In the genomic region with DNA sequence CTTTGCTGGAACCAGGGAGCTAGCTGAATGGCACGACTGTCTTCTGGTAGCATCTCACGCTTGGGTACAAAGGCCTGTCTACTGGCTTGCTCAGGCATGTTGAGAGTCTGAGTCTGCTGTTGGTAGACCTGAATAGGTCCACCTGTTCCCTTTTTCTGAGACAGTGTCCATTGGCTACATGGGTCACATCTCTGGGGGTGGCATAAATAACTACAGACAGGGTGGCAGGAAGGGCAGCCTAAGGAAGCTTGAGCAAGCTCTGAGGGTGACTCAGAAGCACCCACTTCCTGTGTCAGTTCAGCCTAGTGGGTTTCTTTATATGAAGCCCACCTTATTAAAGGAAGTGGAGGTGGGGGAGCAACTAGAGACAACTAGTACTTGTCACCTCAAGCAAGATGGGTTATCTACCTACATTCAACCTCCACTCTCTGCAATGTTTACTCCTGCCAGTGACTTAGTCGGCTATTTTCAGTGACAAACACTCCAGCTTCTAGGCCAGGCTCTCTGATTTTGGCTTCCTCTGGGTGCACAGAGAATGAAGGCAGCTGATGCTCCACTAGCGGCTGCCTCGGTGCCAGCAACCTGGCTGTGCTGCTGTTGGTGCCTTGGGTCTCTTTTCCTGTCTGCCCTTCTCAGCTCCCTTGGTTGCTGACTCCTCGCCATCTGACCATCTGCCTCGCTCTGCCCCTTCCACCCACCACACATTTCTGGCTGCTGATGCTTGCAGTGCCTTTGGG, we compare ENCODE assay signal across 9 cellular contexts. TPM values are rescaled to one million over a fixed set of nuclear protein-coding genes. Genes with fewer than 3 reads are reported as not detected.
A peak's percentile ranks its signal among the peaks of the same experiment; 100 is the strongest.
DNase-seq lines count a peak whose midpoint lies in the region; ATAC-seq lines count a peak whose summit lies in the region.
"Had no signal": no experiment of that assay in that cellular context is flagged by ENCODE, and none has a peak within 500 bp of the region (broad histone marks: within the 10 kb centered on the region; RNA-seq: fewer than 3 reads in every experiment).

No MANE protein-coding gene starts in this region.

- H3K4me3 Mint-ChIP-seq in activated naive CD4-positive, alpha-beta T cell treated with anti-CD3 and anti-CD28 coated beads, Interleukin-2, amount 50 U/mL, for 24 hours: peak overlapping the region; percentile 40
- H3K4me3 Mint-ChIP-seq in naive thymus-derived CD8-positive, alpha-beta T cell: peak overlapping the region; percentile 29 to 79 (median 67)

- no peaks in the 10 kb centered on the region for H3K27me3 Mint-ChIP-seq in activated naive CD4-positive, alpha-beta T cell treated with anti-CD3 and anti-CD28 coated beads, Interleukin-2, amount 50 U/mL, for 24 hours
- H3K27me3 Mint-ChIP-seq in naive thymus-derived CD8-positive, alpha-beta T cell: no peaks in the 10 kb centered on the region

- peak; percentile 55 for DNase-seq in Daoy (ENCODE audit: low read depth)
- DNase-seq in NOMO-1 (lab: John Stamatoyannopoulos, UW; ENCODE audit: unreplicated experiment in 2 of 2): peak; percentile 29 to 78
- DNase-seq in naive thymus-derived CD8-positive, alpha-beta T cell: peak in 9 of 10 donors; percentile 28 to 74 (median 51)
- DNase-seq in left lobe of liver (ENCODE audit: low spot score): no peak
- DNase-seq in NCI-H2196 (lab: John Stamatoyannopoulos, UW; ENCODE audit: unreplicated experiment): no peak

- H3K36me3 Mint-ChIP-seq in activated naive CD4-positive, alpha-beta T cell treated with anti-CD3 and anti-CD28 coated beads, Interleukin-2, amount 50 U/mL, for 24 hours: no peaks in the 10 kb centered on the region
- no peaks in the 10 kb centered on the region for H3K36me3 Mint-ChIP-seq in naive thymus-derived CD8-positive, alpha-beta T cell

- H3K4me1 Mint-ChIP-seq in activated naive CD4-positive, alpha-beta T cell treated with anti-CD3 and anti-CD28 coated beads, Interleukin-2, amount 50 U/mL, for 24 hours: peaks cover 85% of the 10 kb centered on the region
- peaks cover 61 to 87% (median 84%) of the 10 kb centered on the region in 4 donors for H3K4me1 Mint-ChIP-seq in naive thymus-derived CD8-positive, alpha-beta T cell

- no peaks in the 10 kb centered on the region for H3K9me3 Mint-ChIP-seq in activated naive CD4-positive, alpha-beta T cell treated with anti-CD3 and anti-CD28 coated beads, Interleukin-2, amount 50 U/mL, for 24 hours
- H3K9me3 Mint-ChIP-seq in naive thymus-derived CD8-positive, alpha-beta T cell: peaks cover 0 to 2% (median 0%) of the 10 kb centered on the region in 9 donors

- POLR2A ChIA-PET in naive thymus-derived CD8-positive, alpha-beta T cell (lab: Charles Lee): interaction anchor here (0.8 to 4.1 kb wide), 17 partner anchors 8 to 587 kb away, joined by 3 to 44 read pairs (median 6); partner anchors contain the start of genes CASP2, EPHA1, FAM131B and GSTK1

- peak overlapping the region; percentile 92 for H3K27ac Mint-ChIP-seq in activated naive CD4-positive, alpha-beta T cell treated with anti-CD3 and anti-CD28 coated beads, Interleukin-2, amount 50 U/mL, for 24 hours
- H3K27ac Mint-ChIP-seq in naive thymus-derived CD8-positive, alpha-beta T cell: peak overlapping the region; percentile 84 to 99 (median 94)

- peak; percentile 66 to 70 for ATAC-seq in naive thymus-derived CD8-positive, alpha-beta T cell
- ATAC-seq in HG03439 (IDR thresholded peaks at IDR 0.05; ENCODE audit: unreplicated experiment) (no peak), left lobe of liver (no peak), HG02763 (IDR thresholded peaks at IDR 0.05; ENCODE audit: unreplicated experiment) (no peak)

RNA-seq across cellular contexts. Expression of gene ZYX, which starts 5.7 kb away (rescaled TPM):
- total RNA-seq in Daoy (2014; rRNA removed; shearing (Covaris generic)): 121 and 128 TPM in 2 replicates
- total RNA-seq in naive thymus-derived CD8-positive, alpha-beta T cell: 100 to 1,000 TPM; 138 to 151 TPM
- polyA plus RNA-seq in naive thymus-derived CD8-positive, alpha-beta T cell: 100 to 1,000 TPM in 1 of 3 donors, 10 to 100 TPM in 2; 58.6 to 142 (median 82.6) TPM
- total RNA-seq in left lobe of liver: 33.8 TPM

RNA-seq across cellular contexts. Expression of gene FAM131B, which starts 13.0 kb away (rescaled TPM):
- 2.2 and 4.0 TPM in 2 replicates for total RNA-seq in Daoy (2014; rRNA removed; shearing (Covaris generic))
- total RNA-seq in naive thymus-derived CD8-positive, alpha-beta T cell: 1 to 10 TPM in 1 of 2 experiments, under 1 TPM in 1; 0.78 to 1.2 TPM
- 1 to 10 TPM in 1 of 3 donors, under 1 TPM in 2; 0.44 to 1.1 (median 0.54) TPM for polyA plus RNA-seq in naive thymus-derived CD8-positive, alpha-beta T cell
- total RNA-seq in left lobe of liver: 0.38 TPM

RNA-seq across cellular contexts. Expression of gene EPHA1, which starts 33.2 kb away (rescaled TPM):
- total RNA-seq in Daoy (2014; rRNA removed; shearing (Covaris generic)): 0.09 TPM in 1 of 2 replicates, not detected in the other
- 10 to 100 TPM; 44.8 to 44.9 TPM for total RNA-seq in naive thymus-derived CD8-positive, alpha-beta T cell
- 10 to 100 TPM; 10.1 to 37.1 (median 16.2) TPM for polyA plus RNA-seq in naive thymus-derived CD8-positive, alpha-beta T cell
- total RNA-seq in left lobe of liver: 39.6 TPM
- total RNA-seq: myocyte had no signal

RNA-seq across cellular contexts. Expression of gene CLCN1, which starts 59.6 kb away (rescaled TPM):
- 0.23 TPM in 1 of 2 replicates, not detected in the other for total RNA-seq in Daoy (2014; rRNA removed; shearing (Covaris generic))
- total RNA-seq in naive thymus-derived CD8-positive, alpha-beta T cell: not detected
- not detected for polyA plus RNA-seq in naive thymus-derived CD8-positive, alpha-beta T cell
- total RNA-seq in left lobe of liver: not detected
- total RNA-seq: myocyte had no signal

Comparison
In these comparisons a context has a peak if more than half of its experiments do, and no peak if none do; other contexts are left out.
1. DNase-seq: peak in Daoy (single experiment), NOMO-1 (2 of 2) and naive thymus-derived CD8-positive, alpha-beta T cell (9 of 10); none in left lobe of liver (single experiment) and NCI-H2196 (single experiment).
2. ATAC-seq: peak in naive thymus-derived CD8-positive, alpha-beta T cell (2 of 2); none in HG03439 (single experiment), left lobe of liver (single experiment) and HG02763 (single experiment).
3. RNA of gene EPHA1, which starts 33.2 kb away (total RNA-seq): 44.8 to 44.9 TPM in naive thymus-derived CD8-positive, alpha-beta T cell and 39.6 TPM in left lobe of liver (single experiment); 0.09 TPM in Daoy; every median in the first group is over 10 times any median in the second.